4 cellular contexts compared by ENCODE assay signal in genomic region chr1:211153932-211154331, GRCh38.
TF ChIP-seq lines count a peak whose summit lies in the region.

No MANE protein-coding gene starts in this region.

TF ChIP-seq in A549, 52 proteins besides CTCF, POLR2A, EP300 and RAD21:
- TF ChIP-seq, protein P1, sequence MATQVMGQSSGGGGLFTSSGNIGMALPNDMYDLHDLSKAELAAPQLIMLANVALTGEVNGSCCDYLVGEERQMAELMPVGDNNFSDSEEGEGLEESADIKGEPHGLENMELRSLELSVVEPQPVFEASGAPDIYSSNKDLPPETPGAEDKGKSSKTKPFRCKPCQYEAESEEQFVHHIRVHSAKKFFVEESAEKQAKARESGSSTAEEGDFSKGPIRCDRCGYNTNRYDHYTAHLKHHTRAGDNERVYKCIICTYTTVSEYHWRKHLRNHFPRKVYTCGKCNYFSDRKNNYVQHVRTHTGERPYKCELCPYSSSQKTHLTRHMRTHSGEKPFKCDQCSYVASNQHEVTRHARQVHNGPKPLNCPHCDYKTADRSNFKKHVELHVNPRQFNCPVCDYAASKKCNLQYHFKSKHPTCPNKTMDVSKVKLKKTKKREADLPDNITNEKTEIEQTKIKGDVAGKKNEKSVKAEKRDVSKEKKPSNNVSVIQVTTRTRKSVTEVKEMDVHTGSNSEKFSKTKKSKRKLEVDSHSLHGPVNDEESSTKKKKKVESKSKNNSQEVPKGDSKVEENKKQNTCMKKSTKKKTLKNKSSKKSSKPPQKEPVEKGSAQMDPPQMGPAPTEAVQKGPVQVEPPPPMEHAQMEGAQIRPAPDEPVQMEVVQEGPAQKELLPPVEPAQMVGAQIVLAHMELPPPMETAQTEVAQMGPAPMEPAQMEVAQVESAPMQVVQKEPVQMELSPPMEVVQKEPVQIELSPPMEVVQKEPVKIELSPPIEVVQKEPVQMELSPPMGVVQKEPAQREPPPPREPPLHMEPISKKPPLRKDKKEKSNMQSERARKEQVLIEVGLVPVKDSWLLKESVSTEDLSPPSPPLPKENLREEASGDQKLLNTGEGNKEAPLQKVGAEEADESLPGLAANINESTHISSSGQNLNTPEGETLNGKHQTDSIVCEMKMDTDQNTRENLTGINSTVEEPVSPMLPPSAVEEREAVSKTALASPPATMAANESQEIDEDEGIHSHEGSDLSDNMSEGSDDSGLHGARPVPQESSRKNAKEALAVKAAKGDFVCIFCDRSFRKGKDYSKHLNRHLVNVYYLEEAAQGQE (IDR thresholded peaks at IDR 0.05) = peak; percentile 70; the same call in 1 of the 2 replicates
- TF ChIP-seq, protein P2, sequence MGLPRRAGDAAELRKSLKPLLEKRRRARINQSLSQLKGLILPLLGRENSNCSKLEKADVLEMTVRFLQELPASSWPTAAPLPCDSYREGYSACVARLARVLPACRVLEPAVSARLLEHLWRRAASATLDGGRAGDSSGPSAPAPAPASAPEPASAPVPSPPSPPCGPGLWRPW (IDR thresholded peaks at IDR 0.05) = no peak
TF ChIP-seq in A549: peak in this region for 1.

TF ChIP-seq in GM23338, 12 proteins besides CTCF, POLR2A, EP300 and RAD21:
- TF ChIP-seq, protein P1 (IDR thresholded peaks at IDR 0.05; ENCODE audit: unreplicated experiment) = peak; percentile 50
- TF ChIP-seq EZH2phosphoT487 (IDR thresholded peaks at IDR 0.05; ENCODE audit: unreplicated experiment) (no peak), EZH2 (IDR thresholded peaks at IDR 0.05; ENCODE audit: low read depth, unreplicated experiment) (no peak)

TF ChIP-seq in PFSK-1, 5 proteins besides CTCF, POLR2A, EP300 and RAD21 (continued from another document):
- TF ChIP-seq, protein P1 (IDR thresholded peaks at IDR 0.05; ENCODE audit: insufficient read depth in 1 of 2, low read depth in 2 of 2, low read length in 2 of 2) = peak; percentile 61 to 90; a peak in 3 of 4 replicates
- no peak for TF ChIP-seq FOXP2 (optimal IDR thresholded peaks at IDR 0.05; ENCODE audit: borderline replicate concordance, extremely low read depth, extremely low read length, insufficient read depth)

TF ChIP-seq in K562, 482 proteins besides CTCF, POLR2A, EP300 and RAD21 (continued from another document):
- TF ChIP-seq, protein P3, sequence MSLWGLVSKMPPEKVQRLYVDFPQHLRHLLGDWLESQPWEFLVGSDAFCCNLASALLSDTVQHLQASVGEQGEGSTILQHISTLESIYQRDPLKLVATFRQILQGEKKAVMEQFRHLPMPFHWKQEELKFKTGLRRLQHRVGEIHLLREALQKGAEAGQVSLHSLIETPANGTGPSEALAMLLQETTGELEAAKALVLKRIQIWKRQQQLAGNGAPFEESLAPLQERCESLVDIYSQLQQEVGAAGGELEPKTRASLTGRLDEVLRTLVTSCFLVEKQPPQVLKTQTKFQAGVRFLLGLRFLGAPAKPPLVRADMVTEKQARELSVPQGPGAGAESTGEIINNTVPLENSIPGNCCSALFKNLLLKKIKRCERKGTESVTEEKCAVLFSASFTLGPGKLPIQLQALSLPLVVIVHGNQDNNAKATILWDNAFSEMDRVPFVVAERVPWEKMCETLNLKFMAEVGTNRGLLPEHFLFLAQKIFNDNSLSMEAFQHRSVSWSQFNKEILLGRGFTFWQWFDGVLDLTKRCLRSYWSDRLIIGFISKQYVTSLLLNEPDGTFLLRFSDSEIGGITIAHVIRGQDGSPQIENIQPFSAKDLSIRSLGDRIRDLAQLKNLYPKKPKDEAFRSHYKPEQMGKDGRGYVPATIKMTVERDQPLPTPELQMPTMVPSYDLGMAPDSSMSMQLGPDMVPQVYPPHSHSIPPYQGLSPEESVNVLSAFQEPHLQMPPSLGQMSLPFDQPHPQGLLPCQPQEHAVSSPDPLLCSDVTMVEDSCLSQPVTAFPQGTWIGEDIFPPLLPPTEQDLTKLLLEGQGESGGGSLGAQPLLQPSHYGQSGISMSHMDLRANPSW (CRISPR knock-in tag; IDR thresholded peaks at IDR 0.05) = no peak
- TF ChIP-seq TRIM24 (IDR thresholded peaks at IDR 0.05) (no peak), EHMT2 (IDR thresholded peaks at IDR 0.05) (peak; percentile 75), ATF3 (IDR thresholded peaks at IDR 0.05) (no peak), ATF3 (CRISPR knock-in tag; conservative IDR thresholded peaks at IDR 0.05) (no peak)
